In the genomic region with DNA sequence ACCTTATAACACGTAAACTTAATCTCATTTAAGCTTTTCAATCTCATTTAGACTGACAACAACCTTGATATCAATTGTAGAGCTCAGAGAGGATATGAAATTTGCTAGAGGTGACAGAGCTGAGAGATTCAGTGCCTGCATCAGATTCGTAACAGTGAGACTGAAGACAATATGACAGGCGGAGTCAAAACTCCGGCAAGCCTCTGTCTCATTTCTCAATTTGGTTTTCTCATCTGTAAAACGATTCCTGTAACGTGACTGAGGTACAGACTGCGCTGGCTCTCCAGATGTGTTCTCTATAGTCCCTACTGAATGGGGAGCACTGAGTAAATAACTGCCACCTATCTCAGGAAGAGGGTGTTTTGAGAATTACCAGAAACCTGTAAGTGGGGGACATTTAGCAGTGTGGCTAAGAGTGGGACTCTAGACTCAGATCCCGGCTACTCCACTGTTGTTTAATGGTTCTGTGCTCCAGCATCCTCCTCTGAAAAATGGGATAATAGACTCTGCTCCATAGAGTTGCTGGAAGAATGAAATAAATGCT, we compare ENCODE assay signal across 23 cellular contexts. TPM values are rescaled to one million over a fixed set of nuclear protein-coding genes. Genes with fewer than 3 reads are reported as not detected.
"Had no signal": no experiment of that assay in that cellular context is flagged by ENCODE, and none has a peak within 500 bp of the region (broad histone marks: within the 10 kb centered on the region; RNA-seq: fewer than 3 reads in every experiment).

No MANE protein-coding gene starts in this region.

- H3K9me3 Mint-ChIP-seq: central memory CD8-positive, alpha-beta T cell; immature natural killer cell had no signal

- H3K27me3 ChIP-seq: ovary had no signal

- H3K36me3 Mint-ChIP-seq: immature natural killer cell had no signal

- H3K4me3 Mint-ChIP-seq: activated CD8-positive, alpha-beta memory T cell treated with anti-CD3 and anti-CD28 coated beads, Interleukin-2, amount 10 ng/mL, durations not matched to agents 7 days and 5 days had no signal

- DNase-seq: activated CD8-positive, alpha-beta memory T cell treated with anti-CD3 and anti-CD28 coated beads, Interleukin-2, amount 10 ng/mL, durations not matched to agents 7 days and 5 days; activated naive CD4-positive, alpha-beta T cell treated with anti-CD3 and anti-CD28 coated beads, Interleukin-2, amount 50 U/mL, for 16 hours; aorta; colonic mucosa; erythroblast; heart left ventricle; immature natural killer cell; left ventricle myocardium superior; ovary; psoas muscle; right cardiac atrium; stimulated activated CD4-positive, alpha-beta T cell treated with anti-CD3 and anti-CD28 coated beads, Interleukin-2, amount 100 ng/mL, for 24 hours; stimulated activated naive CD8-positive, alpha-beta T cell treated with anti-CD3 and anti-CD28 coated beads, Interleukin-15, Interleukin-2, amounts not matched to agents 100 U/mL and 50 U/mL, for 24 hours; substantia nigra; T-helper 1 cell; T1000; tibial artery; uterus had no signal

- H3K9me3 ChIP-seq: colonic mucosa, gastroesophageal sphincter, heart left ventricle, ovary, psoas muscle, tibial artery, uterus had no signal

- H3K4me3 ChIP-seq: colonic mucosa, gastroesophageal sphincter, ovary, psoas muscle, tibial artery, uterus had no signal

- H3K36me3 ChIP-seq: colonic mucosa, gastroesophageal sphincter, heart left ventricle, ovary, tibial artery, uterus had no signal

- H3K27ac ChIP-seq: colonic mucosa, gastroesophageal sphincter, heart left ventricle, ovary, psoas muscle, tibial artery, uterus had no signal

- H3K27ac Mint-ChIP-seq: activated CD8-positive, alpha-beta memory T cell treated with anti-CD3 and anti-CD28 coated beads, Interleukin-2, amount 10 ng/mL, durations not matched to agents 7 days and 5 days; immature natural killer cell had no signal

- ATAC-seq: activated CD4-positive, CD25-positive, alpha-beta regulatory T cell treated with anti-CD3 and anti-CD28 coated beads, Interleukin-2, amount 50 U/mL, for 24 hours; activated CD8-positive, alpha-beta memory T cell treated with anti-CD3 and anti-CD28 coated beads, Interleukin-2, amount 10 ng/mL, durations not matched to agents 7 days and 5 days; gastroesophageal sphincter; heart left ventricle; left ventricle myocardium superior; psoas muscle; right cardiac atrium; stimulated activated naive CD8-positive, alpha-beta T cell treated with anti-CD3 and anti-CD28 coated beads, Interleukin-15, Interleukin-2, amounts not matched to agents 100 U/mL and 50 U/mL, for 24 hours had no signal

RNA-seq across cellular contexts. Expression of a gene that starts 3.0 kb away (rescaled TPM):
- total RNA-seq: gastroesophageal sphincter, heart left ventricle, left ventricle myocardium superior, mononuclear cell, psoas muscle, right cardiac atrium, skeletal muscle tissue had no signal
- polyA plus RNA-seq: aorta, heart left ventricle, immature natural killer cell, ovary, psoas muscle, right cardiac atrium had no signal

RNA-seq across cellular contexts. Expression of a gene that starts 3.2 kb away (rescaled TPM):
- total RNA-seq: gastroesophageal sphincter, left ventricle myocardium superior, mononuclear cell, psoas muscle, skeletal muscle tissue had no signal
- polyA plus RNA-seq: immature natural killer cell, psoas muscle had no signal

RNA-seq across cellular contexts. Expression of a gene that starts 57.2 kb away (rescaled TPM):
- total RNA-seq: aorta, colonic mucosa, gastroesophageal sphincter, heart left ventricle, left ventricle myocardium superior, mononuclear cell, psoas muscle, right cardiac atrium, skeletal muscle tissue had no signal
- polyA plus RNA-seq: aorta, heart left ventricle, immature natural killer cell, ovary, psoas muscle, right cardiac atrium had no signal
